18 cellular contexts compared by ENCODE assay signal in genomic region chr16:72635104-72635503, GRCh38.
A peak's percentile ranks its signal among the peaks of the same experiment; 100 is the strongest.
DNase-seq lines count a peak whose midpoint lies in the region; ATAC-seq, FAIRE-seq and TF ChIP-seq lines count a peak whose summit lies in the region.
"Had no signal": no experiment of that assay in that cellular context is flagged by ENCODE, and none has a peak within 500 bp of the region (broad histone marks: within the 10 kb centered on the region; RNA-seq: fewer than 3 reads in every experiment).

No MANE protein-coding gene starts in this region.

- H3K27ac ChIP-seq in breast epithelium (no peak overlapping the region), PC-3 (ENCODE audit: low read length) (no peak overlapping the region)
- H3K27ac ChIP-seq: 22Rv1 had no signal

- no peaks in the 10 kb centered on the region for H3K36me3 Mint-ChIP-seq in MCF 10A (ENCODE audit: insufficient read depth, unreplicated experiment)

- no peak overlapping the region for H3K4me2 ChIP-seq in PC-3 (ENCODE audit: low read length)

- H3K4me3 ChIP-seq in breast epithelium (no peak overlapping the region), PC-3 (ENCODE audit: low read length) (no peak overlapping the region), bronchial epithelial cell (ENCODE audit: low read depth, low read length) (no peak overlapping the region), BE2C (ENCODE audit: low read depth, low read length) (no peak overlapping the region)

- H3K4me3 Mint-ChIP-seq in MCF 10A (ENCODE audit: unreplicated experiment) = no peak overlapping the region
- H3K4me3 Mint-ChIP-seq: T-helper 1 cell treated with Interleukin-12 subunit alpha and Interleukin-12 subunit beta and Interleukin-4 antibody, amounts not matched to agents 30 μg/mL and 1 μg/mL, for 36 hours had no signal

- FAIRE-seq in bronchial epithelial cell (lab: Jason Lieb, UNC) (no peak), frontal cortex (lab: Jason Lieb, UNC) (no peak)

- H3K9me2 ChIP-seq in PC-3 (replicated peaks; ENCODE audit: low read length) = no peaks in the 10 kb centered on the region

- no peak for TF ChIP-seq POLR2A in breast epithelium (IDR thresholded peaks at IDR 0.05)

- peaks cover 13% of the 10 kb centered on the region for H3K9me3 Mint-ChIP-seq in MCF 10A (ENCODE audit: unreplicated experiment)

- no peak for ATAC-seq in PC-3
- ATAC-seq in GM18870 (IDR thresholded peaks at IDR 0.05; ENCODE audit: unreplicated experiment) = no peak
- ATAC-seq: SK-N-SH treated with all-trans-retinoic acid at 6 μM for 48 hours had no signal

- BruUV-seq in MCF 10A (replicated peaks; lab: Mats Ljungman, UMichigan) = no TSS peak
- no TSS peak for BruUV-seq in PC-3 (replicated peaks; lab: Mats Ljungman, UMichigan)

- H3K27me3 Mint-ChIP-seq in MCF 10A (ENCODE audit: insufficient read depth, unreplicated experiment) = no peaks in the 10 kb centered on the region

- H3K4me1 Mint-ChIP-seq in MCF 10A (ENCODE audit: insufficient read depth, unreplicated experiment) = peaks cover 16% of the 10 kb centered on the region

- CTCF ChIA-PET in MCF 10A (lab: Yijun Ruan, JAX) = no interaction called here
- CTCF ChIA-PET in PC-3 (lab: Charles Lee) = no interaction called here

- H3K36me3 ChIP-seq in breast epithelium (no peaks in the 10 kb centered on the region), PC-3 (ENCODE audit: low read depth, low read length) (no peaks in the 10 kb centered on the region; the same call in 1 of the 2 replicates), bronchial epithelial cell (ENCODE audit: control insufficient read depth, insufficient read depth, low read length) (no peaks in the 10 kb centered on the region), BE2C (no peaks in the 10 kb centered on the region)

- POLR2A ChIA-PET in MCF 10A (lab: Yijun Ruan, JAX) = no interaction called here
- POLR2A ChIA-PET in PC-3 (lab: Charles Lee; ENCODE audit: unreplicated experiment) = no interaction called here

- H3K79me2 ChIP-seq in PC-3 (ENCODE audit: low read length) = no peaks in the 10 kb centered on the region

- no peak overlapping the region for H3K9ac ChIP-seq in PC-3 (ENCODE audit: low read length)

- TF ChIP-seq CTCF in MCF 10A (IDR thresholded peaks at IDR 0.05; ENCODE audit: unreplicated experiment) (no peak), breast epithelium (IDR thresholded peaks at IDR 0.05) (no peak), PC-3 (conservative IDR thresholded peaks at IDR 0.05; ENCODE audit: low read depth, low read length) (no peak), bronchial epithelial cell (IDR thresholded peaks at IDR 0.05; ENCODE audit: insufficient read depth, low read length, severe bottlenecking) (no peak), BE2C (IDR thresholded peaks at IDR 0.05; ENCODE audit: low read depth, low read length) (no peak)

- intact Hi-C loops in MCF 10A (cut with micrococcal nuclease) = no loop called here
- intact Hi-C loops in breast epithelium (cut with DNase I; ENCODE audit: low total_unique reads) = no loop called here
- intact Hi-C loops in PC-3 (cut with micrococcal nuclease) = no loop called here

- no peak overlapping the region for H2AFZ ChIP-seq in PC-3 (ENCODE audit: low read length)

- no peaks in the 10 kb centered on the region for H3K27me3 ChIP-seq in breast epithelium
- H3K27me3 ChIP-seq in PC-3 (ENCODE audit: low read length) = no peaks in the 10 kb centered on the region
- no peaks in the 10 kb centered on the region for H3K27me3 ChIP-seq in bronchial epithelial cell (ENCODE audit: control insufficient read depth, insufficient read depth, low read length)
- H3K27me3 ChIP-seq in BE2C = no peaks in the 10 kb centered on the region

- H3K4me1 ChIP-seq in breast epithelium (no peaks in the 10 kb centered on the region), PC-3 (ENCODE audit: insufficient read depth, low read length) (peaks cover 4% of the 10 kb centered on the region; the same call in 1 of the 2 replicates), BE2C (0 out of 2 replicates have a peak, but pooled peaks cover 3% of the 10 kb centered on the region)
- H3K4me1 ChIP-seq: Caco-2 had no signal

- H3K9me3 ChIP-seq in breast epithelium (peaks cover 9 to 16% of the 10 kb centered on the region in 2 donors), PC-3 (ENCODE audit: low read length) (no peaks in the 10 kb centered on the region), BE2C (peaks cover 3% of the 10 kb centered on the region)

- H4K20me1 ChIP-seq in PC-3 (ENCODE audit: low read length) = no peaks in the 10 kb centered on the region

- H3F3A ChIP-seq in PC-3 (ENCODE audit: low read length, unreplicated experiment) = no peaks in the 10 kb centered on the region

- DNase-seq in MCF 10A (ENCODE audit: unreplicated experiment) (peak; percentile 19), breast epithelium (ENCODE audit: low spot score in 2 of 2) (no peak), PC-3 (peak; percentile 20), bronchial epithelial cell (ENCODE audit: low read depth) (peak; percentile 5), frontal cortex (ENCODE audit: low spot score in 2 of 2) (no peak), putamen (ENCODE audit: low spot score) (no peak), BE2C (no peak)
- DNase-seq: Caco-2, Karpas-422, NCI-H1436, NCI-H2081, NCI-H226, NCI-H69, SHP77 had no signal

- peak overlapping the region; percentile 57 for H3K27ac Mint-ChIP-seq in MCF 10A (ENCODE audit: low read depth, unreplicated experiment)
- H3K27ac Mint-ChIP-seq: T-helper 1 cell treated with Interleukin-12 subunit alpha and Interleukin-12 subunit beta and Interleukin-4 antibody, amounts not matched to agents 30 μg/mL and 1 μg/mL, for 36 hours had no signal

Comparison
In these comparisons a context has a peak if more than half of its experiments do, and no peak if none do; other contexts are left out.
1. DNase-seq: peak in MCF 10A (single experiment), PC-3 (single experiment) and bronchial epithelial cell (single experiment); none in breast epithelium (0 of 2), frontal cortex (0 of 2), putamen (single experiment) and BE2C (single experiment).